In genomic region chr22:38051261-38051660, GRCh38 we compare ENCODE assay signal across 15 cellular contexts. TPM values are rescaled to one million over a fixed set of nuclear protein-coding genes. Genes with fewer than 3 reads are reported as not detected.
DNase-seq lines count a peak whose midpoint lies in the region; ATAC-seq and TF ChIP-seq lines count a peak whose summit lies in the region.
"Had no signal": no experiment of that assay in that cellular context is flagged by ENCODE, and none has a peak within 500 bp of the region (broad histone marks: within the 10 kb centered on the region; RNA-seq: fewer than 3 reads in every experiment).

No MANE protein-coding gene starts in this region.

- no peak overlapping the region for H3K56ac ChIP-seq in IMR-90 (ENCODE audit: extremely low read depth, insufficient read depth, low read length)

- H4K5ac ChIP-seq in IMR-90 (ENCODE audit: low read depth, low read length), result no peak overlapping the region

- ATAC-seq in IMR-90 (ENCODE audit: low read depth), result no peak
- ATAC-seq in omental fat pad (ENCODE audit: low FRiP score), result no peak
- ATAC-seq in upper lobe of left lung (ENCODE audit: low FRiP score in 2 of 2), result no peak

- H4K91ac ChIP-seq in IMR-90 (ENCODE audit: insufficient read depth, low read depth, low read length), result no peak overlapping the region

- H3K27ac ChIP-seq in IMR-90 (ENCODE audit: insufficient read depth, low read length) (no peak overlapping the region), WERI-Rb-1 (no peak overlapping the region), layer of hippocampus (ENCODE audit: low read depth, low read length) (peak overlapping the region; percentile 99), SK-N-SH (ENCODE audit: low read depth in 2 of 2, low read length in 1 of 2) (no peak overlapping the region), upper lobe of left lung (no peak overlapping the region)
- H3K27ac ChIP-seq: PC-9 had no signal

- peaks cover 2% of the 10 kb centered on the region for H3K4me1 Mint-ChIP-seq in osteocyte (ENCODE audit: unreplicated experiment)

- dilution Hi-C loops in IMR-90 (cut with HindIII; ENCODE audit: low sequenced_read_pairs, unreplicated experiment), result no loop called here

- H3K36me3 ChIP-seq in GM06990 (ENCODE audit: control insufficient read depth, insufficient read depth, low read length) (no peaks in the 10 kb centered on the region), IMR-90 (ENCODE audit: control insufficient read depth, insufficient read depth, low read length) (no peaks in the 10 kb centered on the region), WERI-Rb-1 (no peaks in the 10 kb centered on the region), SK-N-SH (replicated peaks in 1 of 2; ENCODE audit: control insufficient read depth in 1 of 2, insufficient read depth in 2 of 2, low read length in 1 of 2) (no peaks in the 10 kb centered on the region), upper lobe of left lung (no peaks in the 10 kb centered on the region)
- H3K36me3 ChIP-seq: MG63 had no signal

- TF ChIP-seq POLR2A in IMR-90 (IDR thresholded peaks at IDR 0.05; ENCODE audit: low read depth, low read length), result no peak
- TF ChIP-seq POLR2A in upper lobe of left lung (IDR thresholded peaks at IDR 0.05), result no peak

- no peak overlapping the region for H3K23ac ChIP-seq in IMR-90 (ENCODE audit: low read depth, low read length)

- H3K79me2 ChIP-seq in SK-N-SH (ENCODE audit: insufficient read depth), result no peaks in the 10 kb centered on the region

- DNase-seq in GM06990 (ENCODE audit: extremely low read depth, insufficient read length) (no peak), IMR-90 (no peak), WERI-Rb-1 (no peak), omental fat pad (ENCODE audit: low spot score) (no peak), SK-N-SH (no peak), upper lobe of left lung (no peak), osteocyte (ENCODE audit: extremely low spot score, unreplicated experiment) (no peak)
- DNase-seq: MG63, NCI-H1092 treated with DMSO at 0.1 percent for 48 hours, NCI-H345, NCI-H748 treated with DMSO at 0.1 percent for 48 hours, PC-9 had no signal

- H3K4me1 ChIP-seq in IMR-90 (ENCODE audit: control insufficient read depth, insufficient read depth, low read length) (peaks cover 2% of the 10 kb centered on the region), SK-N-SH (ENCODE audit: control insufficient read depth in 1 of 2, insufficient read depth in 2 of 2, low read depth in 1 of 2, low read length in 1 of 2) (no peaks in the 10 kb centered on the region; a peak in 1 of 4 replicates), upper lobe of left lung (peaks cover 0 to 7% (median 5%) of the 10 kb centered on the region in 4 donors)

- POLR2A ChIA-PET in IMR-90 (lab: Charles Lee; ENCODE audit: unreplicated experiment), result no interaction called here
- POLR2A ChIA-PET in SK-N-SH (lab: Yijun Ruan, JAX), result no interaction called here

- TF ChIP-seq RAD21 in IMR-90 (IDR thresholded peaks at IDR 0.05; ENCODE audit: low read length), result no peak
- no peak for TF ChIP-seq RAD21 in SK-N-SH (IDR thresholded peaks at IDR 0.05; ENCODE audit: low read length)

- peak; percentile 9 for TF ChIP-seq CTCF in GM06990 (IDR thresholded peaks at IDR 0.05; ENCODE audit: insufficient read depth, low read length, poor library complexity, severe bottlenecking)
- TF ChIP-seq CTCF in IMR-90 (conservative IDR thresholded peaks at IDR 0.05; ENCODE audit: low read depth, low read length), result no peak
- peak; percentile 18; the same call in 1 of the 2 replicates for TF ChIP-seq CTCF in WERI-Rb-1 (IDR thresholded peaks at IDR 0.05; ENCODE audit: low read depth, low read length)
- no peak for TF ChIP-seq CTCF in omental fat pad (IDR thresholded peaks at IDR 0.05)
- no peak for TF ChIP-seq CTCF in SK-N-SH (IDR thresholded peaks at IDR 0.05)
- TF ChIP-seq CTCF in upper lobe of left lung (IDR thresholded peaks at IDR 0.05), result no peak
- no peak for TF ChIP-seq CTCF in osteocyte (IDR thresholded peaks at IDR 0.05)

- in situ Hi-C loops in IMR-90 (cut with MboI; ENCODE audit: low sequenced_read_pairs), result loop anchor here (10.0 kb wide), 1 partner anchor 524 kb away; the partner anchor contains the start of gene DMC1

- BruUV-seq in IMR-90 (replicated peaks; lab: Mats Ljungman, UMichigan), result no TSS peak

- H2AFZ ChIP-seq in IMR-90 (replicated peaks; ENCODE audit: low read length, poor library complexity) (no peak overlapping the region), SK-N-SH (ENCODE audit: low read depth) (no peak overlapping the region)
- H2AFZ ChIP-seq: PC-9 had no signal

- H2BK20ac ChIP-seq in IMR-90 (ENCODE audit: low read depth, low read length), result no peak overlapping the region

- no peak overlapping the region for H4K8ac ChIP-seq in IMR-90 (ENCODE audit: low read depth in 2 of 2, low read length in 2 of 2)

- no peaks in the 10 kb centered on the region for H3K9me2 ChIP-seq in SK-N-SH

- H3K4me3 ChIP-seq in GM06990 (replicated peaks; ENCODE audit: low read depth, low read length) (no peak overlapping the region), IMR-90 (ENCODE audit: insufficient read depth, low read depth, low read length) (no peak overlapping the region), WERI-Rb-1 (ENCODE audit: low read depth, low read length) (no peak overlapping the region), SK-N-SH (ENCODE audit: low read depth in 2 of 2, low read length in 1 of 2) (no peak overlapping the region), upper lobe of left lung (no peak overlapping the region)
- H3K4me3 ChIP-seq: MG63, PC-9 had no signal

- CTCF ChIA-PET in IMR-90 (lab: Yijun Ruan, JAX), result interaction anchor here (0.9 to 1.7 kb wide), 2 partner anchors 17 to 520 kb away, joined by 4 to 7 read pairs; no protein-coding TSS in a partner anchor
- CTCF ChIA-PET in SK-N-SH (lab: Yijun Ruan, JAX), result interaction anchor here (0.7 to 1.7 kb wide), 7 partner anchors 15 to 514 kb away, joined by 3 to 19 read pairs (median 5); partner anchors contain the start of gene PLA2G6

- H2BK15ac ChIP-seq in IMR-90 (ENCODE audit: low read depth, low read length), result no peak overlapping the region

- H2AK5ac ChIP-seq in IMR-90 (ENCODE audit: low read depth, low read length), result 0 out of 2 replicates have a peak overlapping the region, but pooled peaks have one; percentile 5

- H3K27me3 Mint-ChIP-seq in osteocyte (ENCODE audit: unreplicated experiment), result peaks cover 12% of the 10 kb centered on the region

- no peaks in the 10 kb centered on the region; the same call in 1 of the 2 replicates for H4K20me1 ChIP-seq in IMR-90 (ENCODE audit: insufficient read depth, low read length)
- no peaks in the 10 kb centered on the region for H4K20me1 ChIP-seq in SK-N-SH (ENCODE audit: insufficient read depth)

- H3K27ac Mint-ChIP-seq in osteocyte (ENCODE audit: unreplicated experiment), result no peak overlapping the region

- no peak overlapping the region for H3K4me2 ChIP-seq in IMR-90 (ENCODE audit: low read depth, low read length)
- H3K4me2 ChIP-seq in SK-N-SH, result no peak overlapping the region

- no peak overlapping the region for H3K14ac ChIP-seq in IMR-90 (replicated peaks; ENCODE audit: low read depth, low read length)

- TF ChIP-seq EP300 in SK-N-SH (IDR thresholded peaks at IDR 0.05; ENCODE audit: borderline replicate concordance in 1 of 2, low read depth in 1 of 2, low read length in 1 of 2) (no peak), upper lobe of left lung (IDR thresholded peaks at IDR 0.05) (no peak)

- H3F3A ChIP-seq in SK-N-SH (replicated peaks; ENCODE audit: insufficient read depth), result no peaks in the 10 kb centered on the region

- H3K9me3 ChIP-seq in IMR-90 (ENCODE audit: control insufficient read depth, insufficient read depth, low read length) (no peaks in the 10 kb centered on the region), WERI-Rb-1 (ENCODE audit: severe bottlenecking) (no peaks in the 10 kb centered on the region), SK-N-SH (no peaks in the 10 kb centered on the region), upper lobe of left lung (no peaks in the 10 kb centered on the region)
- H3K9me3 ChIP-seq: MG63 had no signal

- H3K27me3 ChIP-seq in GM06990 (replicated peaks; ENCODE audit: control insufficient read depth, insufficient read depth, low read length) (0 out of 2 replicates have a peak, but pooled peaks cover 1% of the 10 kb centered on the region), IMR-90 (ENCODE audit: control insufficient read depth, insufficient read depth, low read length) (peaks cover 5% of the 10 kb centered on the region; the same call in 1 of the 2 replicates), WERI-Rb-1 (ENCODE audit: insufficient read depth, low read depth, severe bottlenecking) (no peaks in the 10 kb centered on the region), layer of hippocampus (ENCODE audit: control insufficient read depth, insufficient read depth, low read length) (no peaks in the 10 kb centered on the region), SK-N-SH (ENCODE audit: insufficient read depth) (no peaks in the 10 kb centered on the region; the same call in 1 of the 2 replicates), upper lobe of left lung (no peaks in the 10 kb centered on the region)

- H3K79me1 ChIP-seq in IMR-90 (ENCODE audit: low read depth in 1 of 2, low read length in 2 of 2), result no peaks in the 10 kb centered on the region

- H3K9ac ChIP-seq in IMR-90 (ENCODE audit: low read depth, low read length) (no peak overlapping the region), SK-N-SH (no peak overlapping the region)

- H3K9me3 Mint-ChIP-seq in osteocyte (ENCODE audit: unreplicated experiment), result no peaks in the 10 kb centered on the region

- no peak overlapping the region for H2AK9ac ChIP-seq in IMR-90 (replicated peaks; ENCODE audit: low read depth, low read length, poor library complexity)

- H3K36me3 Mint-ChIP-seq in osteocyte (ENCODE audit: unreplicated experiment), result no peaks in the 10 kb centered on the region

- intact Hi-C loops in IMR-90 (cut with micrococcal nuclease), result loop anchor here (5.0 to 10.0 kb wide), 2 partner anchors 654 to 716 kb away; partner anchors contain the start of genes GTPBP1 and JOSD1

- H2BK120ac ChIP-seq in IMR-90 (ENCODE audit: low read depth, low read length), result no peak overlapping the region

- H3K4me3 Mint-ChIP-seq in osteocyte (ENCODE audit: unreplicated experiment), result no peak overlapping the region

- no peaks in the 10 kb centered on the region for H3K9me1 ChIP-seq in IMR-90 (ENCODE audit: insufficient read depth, low read length)

- H3K18ac ChIP-seq in IMR-90 (ENCODE audit: low read depth, low read length), result no peak overlapping the region

- no peak overlapping the region for H2BK5ac ChIP-seq in IMR-90 (ENCODE audit: low read depth, low read length, poor library complexity, severe bottlenecking)

- H3K4ac ChIP-seq in IMR-90 (ENCODE audit: low read depth, low read length), result no peak overlapping the region

- no CpG with 5 or more reads among the region's 8 CpGs for WGBS in IMR-90 (ENCODE audit: extremely low coverage in 2 of 2, insufficient read length in 1 of 2), 2 experiments
- 47% methylated on average over 3 of the region's 8 CpGs for WGBS in SK-N-SH (ENCODE audit: low lambda C conversion rate)
- whole genome bisulfite sequencing in upper lobe of left lung, 2 donors, result 77 to 78% methylated on average over 3 to 8 of the region's 8 CpGs

RNA-seq across cellular contexts. Expression of gene PICK1, which starts 5.9 kb away (rescaled TPM):
- total RNA-seq in IMR-90 (2012; rRNA removed) (14.4 and 16.5 TPM in 2 replicates), omental fat pad (10 to 100 TPM; 16.1 to 43.0 (median 31.6) TPM), upper lobe of left lung (100 to 1,000 TPM in 1 of 6 donors, 10 to 100 TPM in 5; 31.6 to 189 (median 50.3) TPM), osteocyte (26.2 and 27.9 TPM in 2 replicates)
- polyA plus RNA-seq in IMR-90 (2012; rRNA removed) (21.0 and 22.1 TPM in 2 replicates), SK-N-SH (2012; rRNA removed) (36.8 and 42.8 TPM in 2 replicates)
- polyA plus RNA-seq in IMR-90 (2012; cell fraction: cytosol; rRNA removed), result 21.3 and 24.6 TPM in 2 replicates
- 95.1 and 119 TPM in 2 replicates for polyA plus RNA-seq in IMR-90 (2012; cell fraction: nucleus; rRNA removed; ENCODE audit: low replicate concordance)
- polyA plus RNA-seq in SK-N-SH (2012; cell fraction: cytosol; rRNA removed), result 18.4 and 21.9 TPM in 2 replicates
- polyA plus RNA-seq in SK-N-SH (2012; cell fraction: nucleus; rRNA removed), result 147 and 161 TPM in 2 replicates

RNA-seq across cellular contexts. Expression of gene SLC16A8, which starts 32.7 kb away (rescaled TPM):
- total RNA-seq in IMR-90 (2012; rRNA removed) (not detected in 2 replicates), omental fat pad (1 to 10 TPM in 2 of 4 donors, under 1 TPM in 2; 0.24 to 3.2 (median 0.88) TPM), upper lobe of left lung (1 to 10 TPM in 1 of 6 donors, under 1 TPM in 3, not detected in 2; 0.26 to 6.3 (median 0.73) TPM), osteocyte (not detected in 2 replicates)
- polyA plus RNA-seq in IMR-90 (2012; rRNA removed) (not detected in 2 replicates), SK-N-SH (2012; rRNA removed) (not detected in 2 replicates)
- polyA plus RNA-seq in IMR-90 (2012; cell fraction: cytosol; rRNA removed), result 0.08 and 0.21 TPM in 2 replicates
- polyA plus RNA-seq in IMR-90 (2012; cell fraction: nucleus; rRNA removed; ENCODE audit: low replicate concordance), result not detected in 2 replicates
- not detected in 2 replicates for polyA plus RNA-seq in SK-N-SH (2012; cell fraction: cytosol; rRNA removed)
- polyA plus RNA-seq in SK-N-SH (2012; cell fraction: nucleus; rRNA removed), result not detected in 2 replicates
- total RNA-seq: A673, PC-9, SK-MEL-5 had no signal

RNA-seq across cellular contexts. Expression of gene BAIAP2L2, which starts 59.2 kb away (rescaled TPM):
- total RNA-seq in IMR-90 (2012; rRNA removed), result 0.18 and 0.28 TPM in 2 replicates
- polyA plus RNA-seq in IMR-90 (2012; rRNA removed), result 0.46 and 0.67 TPM in 2 replicates
- polyA plus RNA-seq in IMR-90 (2012; cell fraction: cytosol; rRNA removed), result 0.55 and 0.81 TPM in 2 replicates
- 1.1 and 2.3 TPM in 2 replicates for polyA plus RNA-seq in IMR-90 (2012; cell fraction: nucleus; rRNA removed; ENCODE audit: low replicate concordance)
- total RNA-seq in omental fat pad, result 1 to 10 TPM; 2.6 to 4.3 (median 3.2) TPM
- polyA plus RNA-seq in SK-N-SH (2012; rRNA removed), result 0.13 and 0.16 TPM in 2 replicates
- polyA plus RNA-seq in SK-N-SH (2012; cell fraction: cytosol; rRNA removed), result 0.03 and 0.05 TPM in 2 replicates
- polyA plus RNA-seq in SK-N-SH (2012; cell fraction: nucleus; rRNA removed), result 1.4 and 2.6 TPM in 2 replicates
- 1 to 10 TPM in 1 of 6 donors, under 1 TPM in 2, not detected in 3; 0.94 to 6.3 (median 0.98) TPM for total RNA-seq in upper lobe of left lung
- 0.39 and 0.48 TPM in 2 replicates for total RNA-seq in osteocyte

Comparison
In these comparisons a context has a peak if more than half of its experiments do, and no peak if none do; other contexts are left out.
1. CTCF ChIP-seq: peak in GM06990 (single experiment) and WERI-Rb-1 (single experiment); none in IMR-90 (single experiment), omental fat pad (0 of 3), SK-N-SH (single experiment), upper lobe of left lung (0 of 6) and osteocyte (single experiment).